In the genomic region with DNA sequence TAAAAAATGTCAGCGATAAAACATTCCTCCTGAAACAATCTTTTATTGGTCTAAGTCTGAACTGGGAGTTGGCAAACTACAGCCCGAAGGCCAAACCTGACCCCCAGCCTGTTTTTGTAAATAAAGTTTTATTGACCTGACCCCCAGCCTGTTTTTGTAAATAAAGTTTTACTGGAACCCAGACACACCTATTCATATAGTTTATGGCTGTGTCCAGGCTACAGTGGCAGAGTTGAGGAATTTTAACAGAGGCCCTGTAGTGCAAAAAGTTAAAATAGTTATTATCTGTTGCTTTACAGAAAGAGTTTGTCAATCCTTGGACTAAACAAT, we compare ENCODE assay signal across 1 cellular context.
TF ChIP-seq lines count a peak whose summit lies in the region.

No MANE protein-coding gene starts in this region.

TF ChIP-seq in HepG2, 621 proteins besides CTCF, POLR2A, EP300 and RAD21 (continued from another document):
- TF ChIP-seq, protein P1, sequence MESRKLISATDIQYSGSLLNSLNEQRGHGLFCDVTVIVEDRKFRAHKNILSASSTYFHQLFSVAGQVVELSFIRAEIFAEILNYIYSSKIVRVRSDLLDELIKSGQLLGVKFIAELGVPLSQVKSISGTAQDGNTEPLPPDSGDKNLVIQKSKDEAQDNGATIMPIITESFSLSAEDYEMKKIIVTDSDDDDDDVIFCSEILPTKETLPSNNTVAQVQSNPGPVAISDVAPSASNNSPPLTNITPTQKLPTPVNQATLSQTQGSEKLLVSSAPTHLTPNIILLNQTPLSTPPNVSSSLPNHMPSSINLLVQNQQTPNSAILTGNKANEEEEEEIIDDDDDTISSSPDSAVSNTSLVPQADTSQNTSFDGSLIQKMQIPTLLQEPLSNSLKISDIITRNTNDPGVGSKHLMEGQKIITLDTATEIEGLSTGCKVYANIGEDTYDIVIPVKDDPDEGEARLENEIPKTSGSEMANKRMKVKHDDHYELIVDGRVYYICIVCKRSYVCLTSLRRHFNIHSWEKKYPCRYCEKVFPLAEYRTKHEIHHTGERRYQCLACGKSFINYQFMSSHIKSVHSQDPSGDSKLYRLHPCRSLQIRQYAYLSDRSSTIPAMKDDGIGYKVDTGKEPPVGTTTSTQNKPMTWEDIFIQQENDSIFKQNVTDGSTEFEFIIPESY (CRISPR knock-in tag; IDR thresholded peaks at IDR 0.05) = no peak
- TF ChIP-seq, protein P2, sequence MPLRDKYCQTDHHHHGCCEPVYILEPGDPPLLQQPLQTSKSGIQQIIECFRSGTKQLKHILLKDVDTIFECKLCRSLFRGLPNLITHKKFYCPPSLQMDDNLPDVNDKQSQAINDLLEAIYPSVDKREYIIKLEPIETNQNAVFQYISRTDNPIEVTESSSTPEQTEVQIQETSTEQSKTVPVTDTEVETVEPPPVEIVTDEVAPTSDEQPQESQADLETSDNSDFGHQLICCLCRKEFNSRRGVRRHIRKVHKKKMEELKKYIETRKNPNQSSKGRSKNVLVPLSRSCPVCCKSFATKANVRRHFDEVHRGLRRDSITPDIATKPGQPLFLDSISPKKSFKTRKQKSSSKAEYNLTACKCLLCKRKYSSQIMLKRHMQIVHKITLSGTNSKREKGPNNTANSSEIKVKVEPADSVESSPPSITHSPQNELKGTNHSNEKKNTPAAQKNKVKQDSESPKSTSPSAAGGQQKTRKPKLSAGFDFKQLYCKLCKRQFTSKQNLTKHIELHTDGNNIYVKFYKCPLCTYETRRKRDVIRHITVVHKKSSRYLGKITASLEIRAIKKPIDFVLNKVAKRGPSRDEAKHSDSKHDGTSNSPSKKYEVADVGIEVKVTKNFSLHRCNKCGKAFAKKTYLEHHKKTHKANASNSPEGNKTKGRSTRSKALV (CRISPR knock-in tag; IDR thresholded peaks at IDR 0.05) = no peak
- TF ChIP-seq ZBTB8A (CRISPR knock-in tag; IDR thresholded peaks at IDR 0.05; ENCODE audit: borderline replicate concordance, low read depth) = no peak
- TF ChIP-seq, protein P3, sequence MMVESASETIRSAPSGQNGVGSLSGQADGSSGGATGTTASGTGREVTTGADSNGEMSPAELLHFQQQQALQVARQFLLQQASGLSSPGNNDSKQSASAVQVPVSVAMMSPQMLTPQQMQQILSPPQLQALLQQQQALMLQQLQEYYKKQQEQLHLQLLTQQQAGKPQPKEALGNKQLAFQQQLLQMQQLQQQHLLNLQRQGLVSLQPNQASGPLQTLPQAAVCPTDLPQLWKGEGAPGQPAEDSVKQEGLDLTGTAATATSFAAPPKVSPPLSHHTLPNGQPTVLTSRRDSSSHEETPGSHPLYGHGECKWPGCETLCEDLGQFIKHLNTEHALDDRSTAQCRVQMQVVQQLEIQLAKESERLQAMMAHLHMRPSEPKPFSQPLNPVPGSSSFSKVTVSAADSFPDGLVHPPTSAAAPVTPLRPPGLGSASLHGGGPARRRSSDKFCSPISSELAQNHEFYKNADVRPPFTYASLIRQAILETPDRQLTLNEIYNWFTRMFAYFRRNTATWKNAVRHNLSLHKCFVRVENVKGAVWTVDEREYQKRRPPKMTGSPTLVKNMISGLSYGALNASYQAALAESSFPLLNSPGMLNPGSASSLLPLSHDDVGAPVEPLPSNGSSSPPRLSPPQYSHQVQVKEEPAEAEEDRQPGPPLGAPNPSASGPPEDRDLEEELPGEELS (CRISPR knock-in tag; IDR thresholded peaks at IDR 0.05) = peak; percentile 45; the same call in 1 of the 2 replicates
- TF ChIP-seq, protein P4, sequence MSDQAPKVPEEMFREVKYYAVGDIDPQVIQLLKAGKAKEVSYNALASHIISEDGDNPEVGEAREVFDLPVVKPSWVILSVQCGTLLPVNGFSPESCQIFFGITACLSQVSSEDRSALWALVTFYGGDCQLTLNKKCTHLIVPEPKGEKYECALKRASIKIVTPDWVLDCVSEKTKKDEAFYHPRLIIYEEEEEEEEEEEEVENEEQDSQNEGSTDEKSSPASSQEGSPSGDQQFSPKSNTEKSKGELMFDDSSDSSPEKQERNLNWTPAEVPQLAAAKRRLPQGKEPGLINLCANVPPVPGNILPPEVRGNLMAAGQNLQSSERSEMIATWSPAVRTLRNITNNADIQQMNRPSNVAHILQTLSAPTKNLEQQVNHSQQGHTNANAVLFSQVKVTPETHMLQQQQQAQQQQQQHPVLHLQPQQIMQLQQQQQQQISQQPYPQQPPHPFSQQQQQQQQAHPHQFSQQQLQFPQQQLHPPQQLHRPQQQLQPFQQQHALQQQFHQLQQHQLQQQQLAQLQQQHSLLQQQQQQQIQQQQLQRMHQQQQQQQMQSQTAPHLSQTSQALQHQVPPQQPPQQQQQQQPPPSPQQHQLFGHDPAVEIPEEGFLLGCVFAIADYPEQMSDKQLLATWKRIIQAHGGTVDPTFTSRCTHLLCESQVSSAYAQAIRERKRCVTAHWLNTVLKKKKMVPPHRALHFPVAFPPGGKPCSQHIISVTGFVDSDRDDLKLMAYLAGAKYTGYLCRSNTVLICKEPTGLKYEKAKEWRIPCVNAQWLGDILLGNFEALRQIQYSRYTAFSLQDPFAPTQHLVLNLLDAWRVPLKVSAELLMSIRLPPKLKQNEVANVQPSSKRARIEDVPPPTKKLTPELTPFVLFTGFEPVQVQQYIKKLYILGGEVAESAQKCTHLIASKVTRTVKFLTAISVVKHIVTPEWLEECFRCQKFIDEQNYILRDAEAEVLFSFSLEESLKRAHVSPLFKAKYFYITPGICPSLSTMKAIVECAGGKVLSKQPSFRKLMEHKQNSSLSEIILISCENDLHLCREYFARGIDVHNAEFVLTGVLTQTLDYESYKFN (CRISPR knock-in tag; conservative IDR thresholded peaks at IDR 0.05) = peak; percentile 72
- no peak for TF ChIP-seq HOXA5 (CRISPR knock-in tag; IDR thresholded peaks at IDR 0.05)
- TF ChIP-seq NR2F6 (IDR thresholded peaks at IDR 0.05) = peak; percentile 76
- peak; percentile 83 for TF ChIP-seq NR2F6 (CRISPR knock-in tag; IDR thresholded peaks at IDR 0.05)
- TF ChIP-seq RBM39 (IDR thresholded peaks at IDR 0.05; ENCODE audit: low read depth, low read length, poor library complexity, severe bottlenecking) = no peak
- no peak for TF ChIP-seq ZFY (CRISPR knock-in tag; IDR thresholded peaks at IDR 0.05)
TF ChIP-seq in HepG2: peak in this region for 27.
